ENCODE assay signal across 1 cellular context in genomic region chr13:51520524-51520923, GRCh38.
A peak's percentile ranks its signal among the peaks of the same experiment; 100 is the strongest.
TF ChIP-seq lines count a peak whose summit lies in the region.

No MANE protein-coding gene starts in this region.

TF ChIP-seq in HepG2, 621 proteins besides CTCF, POLR2A, EP300 and RAD21 (continued from another document):
- TF ChIP-seq ZNF318 (CRISPR knock-in tag; IDR thresholded peaks at IDR 0.05) (no peak), XBP1 (CRISPR knock-in tag; IDR thresholded peaks at IDR 0.05) (no peak), CEBPB (IDR thresholded peaks at IDR 0.05; ENCODE audit: borderline replicate concordance, low read depth, low read length) (peak; percentile 79), NPAS2 (CRISPR knock-in tag; IDR thresholded peaks at IDR 0.05; ENCODE audit: borderline replicate concordance) (no peak), IRF2 (CRISPR knock-in tag; IDR thresholded peaks at IDR 0.05) (no peak), RARA (CRISPR knock-in tag; IDR thresholded peaks at IDR 0.05) (no peak), FOXA3 (CRISPR knock-in tag; IDR thresholded peaks at IDR 0.05) (0 out of 2 replicates have a peak, but pooled peaks have one; percentile 9), CBX5 (CRISPR knock-in tag; IDR thresholded peaks at IDR 0.05; ENCODE audit: borderline replicate concordance) (peak; percentile 59; the same call in 1 of the 2 replicates), CEBPG (CRISPR knock-in tag; IDR thresholded peaks at IDR 0.05) (peak; percentile 17; the same call in 1 of the 2 replicates), THRA (CRISPR knock-in tag; IDR thresholded peaks at IDR 0.05; ENCODE audit: borderline replicate concordance) (0 out of 2 replicates have a peak, but pooled peaks have one; percentile 17), MED1 (CRISPR knock-in tag; IDR thresholded peaks at IDR 0.05) (0 out of 2 replicates have a peak, but pooled peaks have one; percentile 10), ZNF292 (CRISPR knock-in tag; IDR thresholded peaks at IDR 0.05; ENCODE audit: borderline replicate concordance, low read depth) (peak; percentile 59; the same call in 1 of the 2 replicates), SALL1 (CRISPR knock-in tag; IDR thresholded peaks at IDR 0.05) (peak; percentile 45), AFF4 (CRISPR knock-in tag; IDR thresholded peaks at IDR 0.05) (no peak), KAT7 (CRISPR knock-in tag; IDR thresholded peaks at IDR 0.05; ENCODE audit: borderline replicate concordance) (no peak), FOXK2 (IDR thresholded peaks at IDR 0.05) (no peak), FOSL2 (CRISPR knock-in tag; IDR thresholded peaks at IDR 0.05) (peak; percentile 37; the same call in 1 of the 2 replicates), ZBTB26 (CRISPR knock-in tag; IDR thresholded peaks at IDR 0.05; ENCODE audit: borderline replicate concordance) (peak; percentile 95), ZFP36 (IDR thresholded peaks at IDR 0.05; ENCODE audit: borderline replicate concordance, low read depth, low read length, partially characterized antibody) (peak; percentile 34), ZNF780A (CRISPR knock-in tag; IDR thresholded peaks at IDR 0.05) (peak; percentile 93; the same call in 1 of the 2 replicates), IKZF5 (CRISPR knock-in tag; IDR thresholded peaks at IDR 0.05) (no peak)
